ENCODE assay signal across 8 cellular contexts in genomic region chr2:101306410-101306809, GRCh38. TPM values are rescaled to one million over a fixed set of nuclear protein-coding genes. Genes with fewer than 3 reads are reported as not detected.
DNase-seq lines count a peak whose midpoint lies in the region; ATAC-seq lines count a peak whose summit lies in the region.

No MANE protein-coding gene starts in this region.

- peak; percentile 48 for DNase-seq in activated CD8-positive, alpha-beta memory T cell treated with anti-CD3 and anti-CD28 coated beads, Interleukin-2, amount 10 ng/mL, durations not matched to agents 7 days and 5 days
- no peak for DNase-seq in right cardiac atrium
- no peak for DNase-seq in substantia nigra (lab: John Stamatoyannopoulos, UW)
- no peak for DNase-seq in NCI-H510A (lab: John Stamatoyannopoulos, UW)
- no peak for DNase-seq in COLO829 (ENCODE audit: low spot score)
- DNase-seq in posterior vena cava (ENCODE audit: low spot score), result no peak

- H3K27me3 ChIP-seq in right cardiac atrium (ENCODE audit: control insufficient read depth, insufficient read depth), result no peaks in the 10 kb centered on the region

- 36% methylated on average over 7 of the region's 7 CpGs for WGBS in right cardiac atrium

- peaks cover 46% of the 10 kb centered on the region for H3K36me3 Mint-ChIP-seq in activated CD8-positive, alpha-beta memory T cell treated with anti-CD3 and anti-CD28 coated beads, Interleukin-2, amount 10 ng/mL, durations not matched to agents 7 days and 5 days

- intact Hi-C loops in right cardiac atrium (cut with DNase I), result no loop called here
- intact Hi-C loops in posterior vena cava (cut with DNase I), result no loop called here

- H3K4me1 Mint-ChIP-seq in activated CD8-positive, alpha-beta memory T cell treated with anti-CD3 and anti-CD28 coated beads, Interleukin-2, amount 10 ng/mL, durations not matched to agents 7 days and 5 days, result peaks cover 71% of the 10 kb centered on the region

- H3K4me3 ChIP-seq in right cardiac atrium (ENCODE audit: low read length), result peak overlapping the region; percentile 70

- no peaks in the 10 kb centered on the region for H3K27me3 Mint-ChIP-seq in activated CD8-positive, alpha-beta memory T cell treated with anti-CD3 and anti-CD28 coated beads, Interleukin-2, amount 10 ng/mL, durations not matched to agents 7 days and 5 days

- peak overlapping the region; percentile 97 for H3K27ac Mint-ChIP-seq in activated CD8-positive, alpha-beta memory T cell treated with anti-CD3 and anti-CD28 coated beads, Interleukin-2, amount 10 ng/mL, durations not matched to agents 7 days and 5 days

- H3K27ac ChIP-seq in right cardiac atrium (ENCODE audit: low read length) (peak overlapping the region; percentile 14), substantia nigra (ENCODE audit: low read depth, low read length, poor library complexity, severe bottlenecking) (peak overlapping the region; percentile 22)

- H3K9me3 ChIP-seq in right cardiac atrium (ENCODE audit: control insufficient read depth, low read length), result no peaks in the 10 kb centered on the region

- peak overlapping the region; percentile 94 for H3K4me3 Mint-ChIP-seq in activated CD8-positive, alpha-beta memory T cell treated with anti-CD3 and anti-CD28 coated beads, Interleukin-2, amount 10 ng/mL, durations not matched to agents 7 days and 5 days

- CTCF ChIA-PET in activated CD8-positive, alpha-beta memory T cell treated with anti-CD3 and anti-CD28 coated beads, Interleukin-2, amount 10 ng/mL, durations not matched to agents 7 days and 5 days (lab: Charles Lee), result interaction anchor here (0.7 to 1.6 kb wide), 5 partner anchors 22 to 54 kb away, joined by 3 to 6 read pairs (median 3); partner anchors contain the start of gene CNOT11

- no peaks in the 10 kb centered on the region for H3K9me3 Mint-ChIP-seq in activated CD8-positive, alpha-beta memory T cell treated with anti-CD3 and anti-CD28 coated beads, Interleukin-2, amount 10 ng/mL, durations not matched to agents 7 days and 5 days (ENCODE audit: low read depth)

- peaks cover 16% of the 10 kb centered on the region for H3K4me1 ChIP-seq in right cardiac atrium (ENCODE audit: control insufficient read depth, insufficient read depth, low read length)

- ATAC-seq in GM18868 (IDR thresholded peaks at IDR 0.05; ENCODE audit: unreplicated experiment), result peak; percentile 3
- ATAC-seq in HG02938 (IDR thresholded peaks at IDR 0.05; ENCODE audit: unreplicated experiment), result peak; percentile 2
- no peak for ATAC-seq in activated CD8-positive, alpha-beta memory T cell treated with anti-CD3 and anti-CD28 coated beads, Interleukin-2, amount 10 ng/mL, durations not matched to agents 7 days and 5 days
- no peak for ATAC-seq in right cardiac atrium

RNA-seq across cellular contexts. Expression of gene RNF149, which starts 2.1 kb away (rescaled TPM):
- total RNA-seq in activated CD8-positive, alpha-beta memory T cell treated with anti-CD3 and anti-CD28 coated beads, Interleukin-2, amount 10 ng/mL, durations not matched to agents 7 days and 5 days, result 100 to 1,000 TPM in 1 of 2 experiments, 10 to 100 TPM in 1; 72.3 to 100 TPM
- total RNA-seq in right cardiac atrium (10 to 100 TPM; 18.0 to 40.6 (median 23.2) TPM), posterior vena cava (10 to 100 TPM; 60.6 to 72.6 TPM)
- 22.7 TPM for polyA plus RNA-seq in right cardiac atrium

RNA-seq across cellular contexts. Expression of gene CNOT11, which starts 53.7 kb away (rescaled TPM):
- total RNA-seq in activated CD8-positive, alpha-beta memory T cell treated with anti-CD3 and anti-CD28 coated beads, Interleukin-2, amount 10 ng/mL, durations not matched to agents 7 days and 5 days, result 10 to 100 TPM; 57.4 to 71.9 TPM
- total RNA-seq in right cardiac atrium (10 to 100 TPM; 38.8 to 60.5 (median 43.5) TPM), posterior vena cava (10 to 100 TPM; 20.1 to 20.6 TPM)
- polyA plus RNA-seq in right cardiac atrium, result 26.0 TPM

Comparison
In these comparisons a context has a peak if more than half of its experiments do, and no peak if none do; other contexts are left out.
1. ATAC-seq: peak in GM18868 (single experiment) and HG02938 (single experiment); none in activated CD8-positive, alpha-beta memory T cell treated with anti-CD3 and anti-CD28 coated beads, Interleukin-2, amount 10 ng/mL, durations not matched to agents 7 days and 5 days (single experiment) and right cardiac atrium (0 of 2).